ENCODE assay signal across 15 cellular contexts in the genomic region with DNA sequence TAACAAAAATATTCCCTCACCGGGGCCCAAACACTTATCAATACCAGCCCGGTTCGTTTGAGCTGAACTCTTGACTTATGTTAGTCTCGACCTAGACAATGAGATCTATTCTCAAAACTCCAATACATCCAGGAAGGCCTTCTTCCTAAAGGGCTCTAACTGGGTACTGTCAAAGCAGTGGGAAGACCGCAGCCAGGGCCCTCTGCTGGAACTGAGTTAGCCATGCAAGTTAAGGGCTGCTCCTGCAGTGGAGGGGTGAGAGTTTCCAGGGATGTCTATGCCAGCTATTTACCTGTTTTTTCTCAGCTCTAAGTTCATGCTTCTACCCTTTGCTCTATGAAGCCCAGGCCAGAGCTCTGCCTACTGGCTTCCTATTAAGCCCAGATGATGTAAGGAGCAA.
DNase-seq lines count a peak whose midpoint lies in the region; ATAC-seq and TF ChIP-seq lines count a peak whose summit lies in the region.
"Had no signal": no experiment of that assay in that cellular context is flagged by ENCODE, and none has a peak within 500 bp of the region (broad histone marks: within the 10 kb centered on the region; RNA-seq: fewer than 3 reads in every experiment).

No MANE protein-coding gene starts in this region.

- peak; percentile 33; the same call in 1 of the 2 replicates for TF ChIP-seq RAD21 in SK-N-SH (IDR thresholded peaks at IDR 0.05; ENCODE audit: low read length)

- H3K4me3 ChIP-seq in SK-N-SH (ENCODE audit: low read depth in 2 of 2, low read length in 1 of 2), result no peak overlapping the region
- H3K4me3 ChIP-seq in iPS DF 6.9 (ENCODE audit: low read length), result no peak overlapping the region
- H3K4me3 ChIP-seq: heart left ventricle, left lung had no signal

- DNase-seq in D341Med (ENCODE audit: low spot score), result peak; percentile 45
- DNase-seq in HEK293T (ENCODE audit: extremely low spot score), result peak; percentile 27
- DNase-seq in SK-N-SH, result peak; percentile 13
- peak; percentile 41 for DNase-seq in iPS DF 6.9 (ENCODE audit: low read depth, low spot score)
- DNase-seq in foreskin melanocyte, result no peak
- no peak for DNase-seq in OCI-M1 (lab: John Stamatoyannopoulos, UW)
- DNase-seq: caudate nucleus, erythroblast, heart left ventricle, HFFc6, left lung, naive B cell, NCI-H1436 treated with DMSO at 0.1 percent for 48 hours had no signal

- no peaks in the 10 kb centered on the region for H4K20me1 ChIP-seq in SK-N-SH (ENCODE audit: insufficient read depth)

- TF ChIP-seq CTCF in SK-N-SH (IDR thresholded peaks at IDR 0.05), result peak; percentile 12; the same call in 1 of the 2 replicates

- no peaks in the 10 kb centered on the region for H3K9me2 ChIP-seq in SK-N-SH

- CTCF ChIA-PET in HEK293T (lab: Yijun Ruan, JAX), result interaction anchor here (0.9 kb wide), 1 partner anchor 8 kb away, joined by 3 read pairs; no protein-coding TSS in a partner anchor
- CTCF ChIA-PET in SK-N-SH (lab: Yijun Ruan, JAX), result interaction anchor here (0.6 to 0.9 kb wide), 2 partner anchors 32 to 133 kb away, joined by 3 read pairs; no protein-coding TSS in a partner anchor

- H3K27ac ChIP-seq in SK-N-SH (ENCODE audit: low read depth in 2 of 2, low read length in 1 of 2), result no peak overlapping the region
- H3K27ac ChIP-seq in iPS DF 6.9 (ENCODE audit: low read length), result no peak overlapping the region
- H3K27ac ChIP-seq: heart left ventricle, left lung had no signal

- H3K79me2 ChIP-seq in SK-N-SH (ENCODE audit: insufficient read depth), result no peaks in the 10 kb centered on the region

- H3K9me3 ChIP-seq in SK-N-SH, result no peaks in the 10 kb centered on the region
- no peaks in the 10 kb centered on the region for H3K9me3 ChIP-seq in iPS DF 6.9 (ENCODE audit: control insufficient read depth, insufficient read depth, low read length)

- peaks cover 0 to 3% of the 10 kb centered on the region in 2 experiments; a peak in 2 of 4 replicates for H3K4me1 ChIP-seq in SK-N-SH (ENCODE audit: control insufficient read depth in 1 of 2, insufficient read depth in 2 of 2, low read depth in 1 of 2, low read length in 1 of 2)
- no peaks in the 10 kb centered on the region for H3K4me1 ChIP-seq in iPS DF 6.9 (ENCODE audit: control insufficient read depth, insufficient read depth, low read length)
- H3K4me1 ChIP-seq: heart left ventricle, left lung had no signal

- H3K27me3 ChIP-seq in SK-N-SH (ENCODE audit: insufficient read depth), result no peaks in the 10 kb centered on the region
- H3K27me3 ChIP-seq in iPS DF 6.9 (ENCODE audit: control insufficient read depth, insufficient read depth, low read length), result no peaks in the 10 kb centered on the region
- H3K27me3 ChIP-seq: heart left ventricle, left lung had no signal

- H3F3A ChIP-seq in SK-N-SH (replicated peaks; ENCODE audit: insufficient read depth), result no peaks in the 10 kb centered on the region

- POLR2A ChIA-PET in HEK293T (lab: Yijun Ruan, JAX), result no interaction called here
- POLR2A ChIA-PET in SK-N-SH (lab: Yijun Ruan, JAX), result no interaction called here

- H2AFZ ChIP-seq in SK-N-SH (ENCODE audit: low read depth), result no peak overlapping the region

- H3K9ac ChIP-seq in SK-N-SH, result no peak overlapping the region

- TF ChIP-seq EP300 in SK-N-SH (IDR thresholded peaks at IDR 0.05; ENCODE audit: borderline replicate concordance in 1 of 2, low read depth in 1 of 2, low read length in 1 of 2), result no peak

- ATAC-seq in GM18909 (IDR thresholded peaks at IDR 0.05; ENCODE audit: poor library complexity, unreplicated experiment) (no peak), HG03280 (IDR thresholded peaks at IDR 0.05; ENCODE audit: unreplicated experiment) (no peak)
- ATAC-seq: left lung had no signal

- WGBS in SK-N-SH (ENCODE audit: low lambda C conversion rate), result 62% methylated on average over 5 of the region's 5 CpGs
- WGBS in iPS DF 6.9 (ENCODE audit: insufficient coverage, insufficient read length), result no CpG with 5 or more reads among the region's 5 CpGs

- H3K36me3 ChIP-seq in SK-N-SH (replicated peaks in 1 of 2; ENCODE audit: control insufficient read depth in 1 of 2, insufficient read depth in 2 of 2, low read length in 1 of 2), result no peaks in the 10 kb centered on the region
- H3K36me3 ChIP-seq in iPS DF 6.9 (ENCODE audit: control insufficient read depth, insufficient read depth, low read length), result no peaks in the 10 kb centered on the region
- H3K36me3 ChIP-seq: heart left ventricle, left lung had no signal

- H3K4me2 ChIP-seq in SK-N-SH, result no peak overlapping the region

TF ChIP-seq in HEK293T, 16 proteins besides CTCF, POLR2A, EP300 and RAD21:
- TF ChIP-seq FOXK2 (IDR thresholded peaks at IDR 0.05), result no peak
- TF ChIP-seq ARNT (IDR thresholded peaks at IDR 0.05), result no peak
- no peak for TF ChIP-seq SP1 (IDR thresholded peaks at IDR 0.05)
- no peak for TF ChIP-seq ELF4 (IDR thresholded peaks at IDR 0.05)
- TF ChIP-seq FOXA1 (IDR thresholded peaks at IDR 0.05), result no peak
- no peak for TF ChIP-seq NFRKB (IDR thresholded peaks at IDR 0.05)
- TF ChIP-seq LEF1 (IDR thresholded peaks at IDR 0.05; ENCODE audit: borderline replicate concordance), result no peak
- TF ChIP-seq HDGF (IDR thresholded peaks at IDR 0.05; ENCODE audit: borderline replicate concordance), result no peak
- TF ChIP-seq ZNF384 (IDR thresholded peaks at IDR 0.05), result no peak
- TF ChIP-seq, protein P1, sequence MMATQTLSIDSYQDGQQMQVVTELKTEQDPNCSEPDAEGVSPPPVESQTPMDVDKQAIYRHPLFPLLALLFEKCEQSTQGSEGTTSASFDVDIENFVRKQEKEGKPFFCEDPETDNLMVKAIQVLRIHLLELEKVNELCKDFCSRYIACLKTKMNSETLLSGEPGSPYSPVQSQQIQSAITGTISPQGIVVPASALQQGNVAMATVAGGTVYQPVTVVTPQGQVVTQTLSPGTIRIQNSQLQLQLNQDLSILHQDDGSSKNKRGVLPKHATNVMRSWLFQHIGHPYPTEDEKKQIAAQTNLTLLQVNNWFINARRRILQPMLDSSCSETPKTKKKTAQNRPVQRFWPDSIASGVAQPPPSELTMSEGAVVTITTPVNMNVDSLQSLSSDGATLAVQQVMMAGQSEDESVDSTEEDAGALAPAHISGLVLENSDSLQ (IDR thresholded peaks at IDR 0.05), result no peak
- no peak for TF ChIP-seq BHLHE40 (IDR thresholded peaks at IDR 0.05; ENCODE audit: borderline replicate concordance)
- TF ChIP-seq TARDBP (IDR thresholded peaks at IDR 0.05), result no peak
- TF ChIP-seq SUZ12 (IDR thresholded peaks at IDR 0.05), result no peak
- TF ChIP-seq FOXM1 (IDR thresholded peaks at IDR 0.05; ENCODE audit: borderline replicate concordance), result no peak
- TF ChIP-seq L3MBTL2 (conservative IDR thresholded peaks at IDR 0.05), result no peak
- TF ChIP-seq CTBP1 (IDR thresholded peaks at IDR 0.05; ENCODE audit: borderline replicate concordance), result no peak

TF ChIP-seq in SK-N-SH, 30 proteins besides CTCF, POLR2A, EP300 and RAD21:
- TF ChIP-seq RFX5 (IDR thresholded peaks at IDR 0.05; ENCODE audit: low read length) (no peak), SMC3 (IDR thresholded peaks at IDR 0.05; ENCODE audit: low read depth, low read length) (peak; percentile 24; the same call in 1 of the 2 replicates)

Comparison
In these comparisons a context has a peak if more than half of its experiments do, and no peak if none do; other contexts are left out.
1. DNase-seq: peak in D341Med (single experiment), HEK293T (single experiment), SK-N-SH (single experiment) and iPS DF 6.9 (single experiment); none in foreskin melanocyte (single experiment) and OCI-M1 (single experiment).